9 cellular contexts compared by ENCODE assay signal in genomic region chr15:92820233-92821021, GRCh38.
DNase-seq lines count a peak whose midpoint lies in the region; ATAC-seq, FAIRE-seq and TF ChIP-seq lines count a peak whose summit lies in the region.
"Had no signal": no experiment of that assay in that cellular context is flagged by ENCODE, and none has a peak within 500 bp of the region (broad histone marks: within the 10 kb centered on the region; RNA-seq: fewer than 3 reads in every experiment).

No MANE protein-coding gene starts in this region.

- peak; percentile 92 for FAIRE-seq in GM19239 (lab: Jason Lieb, UNC)
- FAIRE-seq: endometrium had no signal

- H3K4me3 Mint-ChIP-seq in chondrocyte (ENCODE audit: unreplicated experiment) = peak overlapping the region; percentile 82

- peaks cover 40% of the 10 kb centered on the region for H3K4me1 Mint-ChIP-seq in chondrocyte (ENCODE audit: low read depth)

- no peaks in the 10 kb centered on the region for H3K36me3 Mint-ChIP-seq in chondrocyte (ENCODE audit: low read depth)

- H3K27me3 Mint-ChIP-seq in chondrocyte (ENCODE audit: low read depth) = no peaks in the 10 kb centered on the region

- peak; percentile 76 for ATAC-seq in HG03439 (IDR thresholded peaks at IDR 0.05; ENCODE audit: unreplicated experiment)

- peak overlapping the region; percentile 99 for H3K27ac ChIP-seq in layer of hippocampus (ENCODE audit: low read depth, low read length)

- TF ChIP-seq CTCF in BE2C (IDR thresholded peaks at IDR 0.05; ENCODE audit: low read depth, low read length) = no peak
- no peak for TF ChIP-seq CTCF in chondrocyte (IDR thresholded peaks at IDR 0.05)

- H3K9me3 Mint-ChIP-seq in chondrocyte (ENCODE audit: low read depth) = no peaks in the 10 kb centered on the region

- peaks cover 43% of the 10 kb centered on the region for H3K4me1 ChIP-seq in BE2C

- H3K27me3 ChIP-seq in BE2C = no peaks in the 10 kb centered on the region
- H3K27me3 ChIP-seq in layer of hippocampus (ENCODE audit: control insufficient read depth, insufficient read depth, low read length) = no peaks in the 10 kb centered on the region

- no peaks in the 10 kb centered on the region for H3K36me3 ChIP-seq in BE2C

- peak overlapping the region; percentile 97 for H3K27ac Mint-ChIP-seq in chondrocyte (ENCODE audit: unreplicated experiment)

- peak overlapping the region; percentile 62 for H3K4me3 ChIP-seq in BE2C (ENCODE audit: low read depth, low read length)

- DNase-seq in BE2C (peak; percentile 93), GM19239 (ENCODE audit: insufficient read length, low spot score) (peak; percentile 64), NCI-H460 (ENCODE audit: extremely low read depth, low read depth) (peak; percentile 84), chondrocyte (ENCODE audit: low spot score) (peak; percentile 91)
- peak; percentile 76 to 78 for DNase-seq in activated CD4-positive, alpha-beta T cell treated with anti-CD3 and anti-CD28 coated beads for 24 hours (ENCODE audit: low read depth in 2 of 2)
- peak; percentile 64 to 85 (median 72) for DNase-seq in stimulated activated CD4-positive, alpha-beta T cell treated with anti-CD3 and anti-CD28 coated beads, Interleukin-1b, Interleukin-23, amount 100 ng/mL, for 24 hours (ENCODE audit: low read depth in 4 of 4, low spot score in 1 of 4)

- no peaks in the 10 kb centered on the region for H3K9me3 ChIP-seq in BE2C

Comparison
In these comparisons a context has a peak if more than half of its experiments do, and no peak if none do; other contexts are left out.
1. Peak in every context shown above with its lines: DNase-seq, ATAC-seq, H3K4me3 ChIP-seq and H3K27ac ChIP-seq.